ENCODE assay signal across 27 cellular contexts in genomic region chr15:67002379-67002778, GRCh38.
"Had no signal": no experiment of that assay in that cellular context is flagged by ENCODE, and none has a peak within 500 bp of the region (broad histone marks: within the 10 kb centered on the region; RNA-seq: fewer than 3 reads in every experiment).

No MANE protein-coding gene starts in this region.

- H3K36me3 ChIP-seq: SJSA1 had no signal

- H3K4me3 ChIP-seq: SJSA1 had no signal

- H3K9me3 ChIP-seq: SJSA1 had no signal

- H3K27me3 ChIP-seq: SJSA1 had no signal

- H3K27ac ChIP-seq: VCaP had no signal

- FAIRE-seq: astrocyte had no signal

- DNase-seq: activated CD4-positive, alpha-beta memory T cell treated with anti-CD3 and anti-CD28 coated beads, Interleukin-2, amount 10 ng/mL, durations not matched to agents 7 days and 5 days; activated CD4-positive, alpha-beta T cell treated with anti-CD3 and anti-CD28 coated beads, Interleukin-2, amount 50 U/mL, for 1 hour; activated CD4-positive, CD25-positive, alpha-beta regulatory T cell; activated gamma-delta T cell; activated naive CD4-positive, alpha-beta T cell treated with anti-CD3 and anti-CD28 coated beads for 36 hours; activated T-cell treated with anti-CD3 and anti-CD28 coated beads for 4 hours; activated T-cell treated with anti-CD3 and anti-CD28 coated beads, Interleukin-2, amount 50 U/mL, for 48 hours; amygdala; Kasumi-1; KBM-7; NCI-H1105; NCI-H1436 treated with DMSO at 0.1 percent for 48 hours; NCI-H187; NCI-H2081; NCI-H524; OCI-M1; RPMI8226; T-cell; T-helper 2 cell; T1000 had no signal

- ATAC-seq: activated T-helper 17 cell treated with anti-CD3 and anti-CD28 coated beads, Interleukin-2, amount 50 U/mL, for 72 hours; Panc1; Right ventricle myocardium inferior; SK-N-SH treated with all-trans-retinoic acid at 6 μM for 48 hours; T-cell had no signal
